Comparison of ENCODE assay signal across 1 cellular context in the genomic region with DNA sequence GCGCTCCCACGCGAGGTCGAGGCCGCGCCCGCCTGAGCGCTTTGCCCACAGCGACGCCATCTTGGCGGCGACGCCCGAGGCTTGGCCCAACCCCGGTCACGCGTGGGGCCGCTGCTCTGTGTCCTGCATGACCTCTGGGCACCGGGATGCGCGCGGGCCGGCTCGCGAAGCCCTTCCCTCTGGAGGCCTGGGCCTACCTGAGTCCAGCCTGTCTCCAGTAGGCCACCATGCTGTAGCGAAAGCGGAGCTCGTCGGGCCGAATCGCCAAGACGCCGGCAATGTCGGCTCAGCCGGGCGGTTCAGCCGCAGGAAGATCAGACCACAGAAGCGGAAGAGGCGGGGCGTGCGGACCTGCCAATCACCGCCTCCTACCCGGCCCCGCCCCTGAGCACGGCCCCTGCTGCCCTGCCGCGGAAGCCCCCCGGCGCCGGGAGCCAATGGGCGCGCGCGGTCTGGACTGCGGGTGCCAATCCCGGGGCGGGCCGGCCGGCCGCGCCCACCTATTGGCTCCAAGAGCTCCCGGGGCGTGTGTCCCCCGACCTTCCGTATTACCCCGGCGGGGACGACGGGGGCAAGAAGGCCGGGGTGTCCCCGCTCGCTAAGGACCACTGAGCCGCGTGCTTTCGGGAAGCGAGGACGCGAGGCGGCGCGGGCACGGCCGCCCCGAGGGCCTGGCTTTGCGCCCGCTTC.
A peak's percentile ranks its signal among the peaks of the same experiment; 100 is the strongest.
TF ChIP-seq lines count a peak whose summit lies in the region.

A gene (minus strand): TSS at position 313 of the 690 bp plus-strand sequence. CDS start 84 bp downstream, at position 229.

TF ChIP-seq in H1, 55 proteins besides CTCF, POLR2A, EP300 and RAD21:
- TF ChIP-seq CEBPB (IDR thresholded peaks at IDR 0.05; ENCODE audit: low read depth, low read length) (no peak), RNF2 (IDR thresholded peaks at IDR 0.05; ENCODE audit: borderline replicate concordance, low read depth, low read length, missing control alignments, poor library complexity, severe bottlenecking) (no peak), EZH2 (IDR thresholded peaks at IDR 0.05; ENCODE audit: low read depth, low read length, severe bottlenecking) (no peak), SRF (IDR thresholded peaks at IDR 0.05; ENCODE audit: low read depth, low read length) (no peak), TBP (IDR thresholded peaks at IDR 0.05; ENCODE audit: low read depth, low read length) (peak; percentile 59), RFX5 (IDR thresholded peaks at IDR 0.05; ENCODE audit: borderline replicate concordance, low read depth, low read length) (no peak), PHF8 (conservative IDR thresholded peaks at IDR 0.05; ENCODE audit: low read depth, low read length) (peak; percentile 95), SP2 (IDR thresholded peaks at IDR 0.05; ENCODE audit: low read length) (no peak), SIX5 (IDR thresholded peaks at IDR 0.05; ENCODE audit: low read depth, low read length) (no peak), POLR2AphosphoS5 (IDR thresholded peaks at IDR 0.05; ENCODE audit: low read depth, low read length) (peak; percentile 52), TAF1 (IDR thresholded peaks at IDR 0.05; ENCODE audit: low read depth, low read length) (peak; percentile 76), BACH1 (IDR thresholded peaks at IDR 0.05; ENCODE audit: low read length) (peak; percentile 61), KDM4A (IDR thresholded peaks at IDR 0.05; ENCODE audit: low read depth, low read length, severe bottlenecking) (peak; percentile 56), JUN (IDR thresholded peaks at IDR 0.05; ENCODE audit: low read depth, low read length) (no peak), POU5F1 (IDR thresholded peaks at IDR 0.05; ENCODE audit: low read depth, low read length) (no peak), RXRA (IDR thresholded peaks at IDR 0.05; ENCODE audit: insufficient read depth, low read depth, low read length) (no peak), GTF2F1 (IDR thresholded peaks at IDR 0.05; ENCODE audit: borderline replicate concordance, low read depth, low read length) (no peak), KDM5A (IDR thresholded peaks at IDR 0.05; ENCODE audit: low read length) (no peak), CBX8 (IDR thresholded peaks at IDR 0.05; ENCODE audit: borderline replicate concordance, low read depth, low read length) (no peak), NRF1 (IDR thresholded peaks at IDR 0.05; ENCODE audit: low read depth, low read length) (no peak), YY1 (IDR thresholded peaks at IDR 0.05; ENCODE audit: low read depth, low read length) (peak; percentile 84), HDAC2 (IDR thresholded peaks at IDR 0.05; ENCODE audit: borderline replicate concordance in 1 of 2, low read depth in 2 of 2, low read length in 2 of 2) (peak in 1 of 2 experiments; percentile 55; a peak in 3 of 4 replicates), NANOG (IDR thresholded peaks at IDR 0.05; ENCODE audit: insufficient read depth, low read depth, low read length, poor library complexity, severe bottlenecking) (no peak), TAF7 (optimal IDR thresholded peaks at IDR 0.05; ENCODE audit: borderline replicate concordance, low read depth, low read length) (no peak), ZNF274 (IDR thresholded peaks at IDR 0.05; ENCODE audit: borderline replicate concordance, extremely low read depth, low read length) (no peak), JUND (IDR thresholded peaks at IDR 0.05; ENCODE audit: low read length) (no peak), BRCA1 (IDR thresholded peaks at IDR 0.05; ENCODE audit: low read depth, low read length) (no peak), SUZ12 (IDR thresholded peaks at IDR 0.05; ENCODE audit: low read length) (no peak), FOSL1 (IDR thresholded peaks at IDR 0.05; ENCODE audit: insufficient read depth, low read depth, low read length) (no peak), GABPA (IDR thresholded peaks at IDR 0.05; ENCODE audit: borderline replicate concordance, insufficient read depth, low read length) (peak; percentile 60; the same call in 1 of the 2 replicates), CREB1 (IDR thresholded peaks at IDR 0.05) (no peak), RBBP5 (IDR thresholded peaks at IDR 0.05; ENCODE audit: borderline replicate concordance, low read depth, low read length) (0 out of 2 replicates have a peak, but pooled peaks have one; percentile 72), SIN3A (conservative IDR thresholded peaks at IDR 0.05 in 1 of 2, IDR thresholded peaks at IDR 0.05 in 1 of 2; ENCODE audit: low read depth in 1 of 2, low read length in 2 of 2) (no peak), ASH2L (IDR thresholded peaks at IDR 0.05; ENCODE audit: low read length) (peak; percentile 78), EGR1 (IDR thresholded peaks at IDR 0.05; ENCODE audit: borderline replicate concordance, low read depth, low read length) (no peak), SP4 (IDR thresholded peaks at IDR 0.05; ENCODE audit: low read length) (peak; percentile 78; the same call in 1 of the 2 replicates), SP1 (IDR thresholded peaks at IDR 0.05; ENCODE audit: low read depth, low read length) (peak; percentile 79; the same call in 1 of the 2 replicates)
- TF ChIP-seq, protein P1, sequence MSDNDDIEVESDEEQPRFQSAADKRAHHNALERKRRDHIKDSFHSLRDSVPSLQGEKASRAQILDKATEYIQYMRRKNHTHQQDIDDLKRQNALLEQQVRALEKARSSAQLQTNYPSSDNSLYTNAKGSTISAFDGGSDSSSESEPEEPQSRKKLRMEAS (IDR thresholded peaks at IDR 0.05), result peak; percentile 95
- TF ChIP-seq, protein P2, sequence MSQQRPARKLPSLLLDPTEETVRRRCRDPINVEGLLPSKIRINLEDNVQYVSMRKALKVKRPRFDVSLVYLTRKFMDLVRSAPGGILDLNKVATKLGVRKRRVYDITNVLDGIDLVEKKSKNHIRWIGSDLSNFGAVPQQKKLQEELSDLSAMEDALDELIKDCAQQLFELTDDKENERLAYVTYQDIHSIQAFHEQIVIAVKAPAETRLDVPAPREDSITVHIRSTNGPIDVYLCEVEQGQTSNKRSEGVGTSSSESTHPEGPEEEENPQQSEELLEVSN (IDR thresholded peaks at IDR 0.05), result peak; percentile 93
- TF ChIP-seq, protein P3, sequence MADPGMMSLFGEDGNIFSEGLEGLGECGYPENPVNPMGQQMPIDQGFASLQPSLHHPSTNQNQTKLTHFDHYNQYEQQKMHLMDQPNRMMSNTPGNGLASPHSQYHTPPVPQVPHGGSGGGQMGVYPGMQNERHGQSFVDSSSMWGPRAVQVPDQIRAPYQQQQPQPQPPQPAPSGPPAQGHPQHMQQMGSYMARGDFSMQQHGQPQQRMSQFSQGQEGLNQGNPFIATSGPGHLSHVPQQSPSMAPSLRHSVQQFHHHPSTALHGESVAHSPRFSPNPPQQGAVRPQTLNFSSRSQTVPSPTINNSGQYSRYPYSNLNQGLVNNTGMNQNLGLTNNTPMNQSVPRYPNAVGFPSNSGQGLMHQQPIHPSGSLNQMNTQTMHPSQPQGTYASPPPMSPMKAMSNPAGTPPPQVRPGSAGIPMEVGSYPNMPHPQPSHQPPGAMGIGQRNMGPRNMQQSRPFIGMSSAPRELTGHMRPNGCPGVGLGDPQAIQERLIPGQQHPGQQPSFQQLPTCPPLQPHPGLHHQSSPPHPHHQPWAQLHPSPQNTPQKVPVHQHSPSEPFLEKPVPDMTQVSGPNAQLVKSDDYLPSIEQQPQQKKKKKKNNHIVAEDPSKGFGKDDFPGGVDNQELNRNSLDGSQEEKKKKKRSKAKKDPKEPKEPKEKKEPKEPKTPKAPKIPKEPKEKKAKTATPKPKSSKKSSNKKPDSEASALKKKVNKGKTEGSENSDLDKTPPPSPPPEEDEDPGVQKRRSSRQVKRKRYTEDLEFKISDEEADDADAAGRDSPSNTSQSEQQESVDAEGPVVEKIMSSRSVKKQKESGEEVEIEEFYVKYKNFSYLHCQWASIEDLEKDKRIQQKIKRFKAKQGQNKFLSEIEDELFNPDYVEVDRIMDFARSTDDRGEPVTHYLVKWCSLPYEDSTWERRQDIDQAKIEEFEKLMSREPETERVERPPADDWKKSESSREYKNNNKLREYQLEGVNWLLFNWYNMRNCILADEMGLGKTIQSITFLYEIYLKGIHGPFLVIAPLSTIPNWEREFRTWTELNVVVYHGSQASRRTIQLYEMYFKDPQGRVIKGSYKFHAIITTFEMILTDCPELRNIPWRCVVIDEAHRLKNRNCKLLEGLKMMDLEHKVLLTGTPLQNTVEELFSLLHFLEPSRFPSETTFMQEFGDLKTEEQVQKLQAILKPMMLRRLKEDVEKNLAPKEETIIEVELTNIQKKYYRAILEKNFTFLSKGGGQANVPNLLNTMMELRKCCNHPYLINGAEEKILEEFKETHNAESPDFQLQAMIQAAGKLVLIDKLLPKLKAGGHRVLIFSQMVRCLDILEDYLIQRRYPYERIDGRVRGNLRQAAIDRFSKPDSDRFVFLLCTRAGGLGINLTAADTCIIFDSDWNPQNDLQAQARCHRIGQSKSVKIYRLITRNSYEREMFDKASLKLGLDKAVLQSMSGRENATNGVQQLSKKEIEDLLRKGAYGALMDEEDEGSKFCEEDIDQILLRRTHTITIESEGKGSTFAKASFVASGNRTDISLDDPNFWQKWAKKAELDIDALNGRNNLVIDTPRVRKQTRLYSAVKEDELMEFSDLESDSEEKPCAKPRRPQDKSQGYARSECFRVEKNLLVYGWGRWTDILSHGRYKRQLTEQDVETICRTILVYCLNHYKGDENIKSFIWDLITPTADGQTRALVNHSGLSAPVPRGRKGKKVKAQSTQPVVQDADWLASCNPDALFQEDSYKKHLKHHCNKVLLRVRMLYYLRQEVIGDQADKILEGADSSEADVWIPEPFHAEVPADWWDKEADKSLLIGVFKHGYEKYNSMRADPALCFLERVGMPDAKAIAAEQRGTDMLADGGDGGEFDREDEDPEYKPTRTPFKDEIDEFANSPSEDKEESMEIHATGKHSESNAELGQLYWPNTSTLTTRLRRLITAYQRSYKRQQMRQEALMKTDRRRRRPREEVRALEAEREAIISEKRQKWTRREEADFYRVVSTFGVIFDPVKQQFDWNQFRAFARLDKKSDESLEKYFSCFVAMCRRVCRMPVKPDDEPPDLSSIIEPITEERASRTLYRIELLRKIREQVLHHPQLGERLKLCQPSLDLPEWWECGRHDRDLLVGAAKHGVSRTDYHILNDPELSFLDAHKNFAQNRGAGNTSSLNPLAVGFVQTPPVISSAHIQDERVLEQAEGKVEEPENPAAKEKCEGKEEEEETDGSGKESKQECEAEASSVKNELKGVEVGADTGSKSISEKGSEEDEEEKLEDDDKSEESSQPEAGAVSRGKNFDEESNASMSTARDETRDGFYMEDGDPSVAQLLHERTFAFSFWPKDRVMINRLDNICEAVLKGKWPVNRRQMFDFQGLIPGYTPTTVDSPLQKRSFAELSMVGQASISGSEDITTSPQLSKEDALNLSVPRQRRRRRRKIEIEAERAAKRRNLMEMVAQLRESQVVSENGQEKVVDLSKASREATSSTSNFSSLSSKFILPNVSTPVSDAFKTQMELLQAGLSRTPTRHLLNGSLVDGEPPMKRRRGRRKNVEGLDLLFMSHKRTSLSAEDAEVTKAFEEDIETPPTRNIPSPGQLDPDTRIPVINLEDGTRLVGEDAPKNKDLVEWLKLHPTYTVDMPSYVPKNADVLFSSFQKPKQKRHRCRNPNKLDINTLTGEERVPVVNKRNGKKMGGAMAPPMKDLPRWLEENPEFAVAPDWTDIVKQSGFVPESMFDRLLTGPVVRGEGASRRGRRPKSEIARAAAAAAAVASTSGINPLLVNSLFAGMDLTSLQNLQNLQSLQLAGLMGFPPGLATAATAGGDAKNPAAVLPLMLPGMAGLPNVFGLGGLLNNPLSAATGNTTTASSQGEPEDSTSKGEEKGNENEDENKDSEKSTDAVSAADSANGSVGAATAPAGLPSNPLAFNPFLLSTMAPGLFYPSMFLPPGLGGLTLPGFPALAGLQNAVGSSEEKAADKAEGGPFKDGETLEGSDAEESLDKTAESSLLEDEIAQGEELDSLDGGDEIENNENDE (IDR thresholded peaks at IDR 0.05; ENCODE audit: insufficient replicate concordance, low read length), result no peak
- TF ChIP-seq, protein P4, sequence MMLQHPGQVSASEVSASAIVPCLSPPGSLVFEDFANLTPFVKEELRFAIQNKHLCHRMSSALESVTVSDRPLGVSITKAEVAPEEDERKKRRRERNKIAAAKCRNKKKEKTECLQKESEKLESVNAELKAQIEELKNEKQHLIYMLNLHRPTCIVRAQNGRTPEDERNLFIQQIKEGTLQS (IDR thresholded peaks at IDR 0.05; ENCODE audit: insufficient read depth, low read depth, low read length), result no peak
- TF ChIP-seq, protein P5, sequence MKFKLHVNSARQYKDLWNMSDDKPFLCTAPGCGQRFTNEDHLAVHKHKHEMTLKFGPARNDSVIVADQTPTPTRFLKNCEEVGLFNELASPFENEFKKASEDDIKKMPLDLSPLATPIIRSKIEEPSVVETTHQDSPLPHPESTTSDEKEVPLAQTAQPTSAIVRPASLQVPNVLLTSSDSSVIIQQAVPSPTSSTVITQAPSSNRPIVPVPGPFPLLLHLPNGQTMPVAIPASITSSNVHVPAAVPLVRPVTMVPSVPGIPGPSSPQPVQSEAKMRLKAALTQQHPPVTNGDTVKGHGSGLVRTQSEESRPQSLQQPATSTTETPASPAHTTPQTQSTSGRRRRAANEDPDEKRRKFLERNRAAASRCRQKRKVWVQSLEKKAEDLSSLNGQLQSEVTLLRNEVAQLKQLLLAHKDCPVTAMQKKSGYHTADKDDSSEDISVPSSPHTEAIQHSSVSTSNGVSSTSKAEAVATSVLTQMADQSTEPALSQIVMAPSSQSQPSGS (IDR thresholded peaks at IDR 0.05; ENCODE audit: low read length), result no peak
- TF ChIP-seq, protein P6, sequence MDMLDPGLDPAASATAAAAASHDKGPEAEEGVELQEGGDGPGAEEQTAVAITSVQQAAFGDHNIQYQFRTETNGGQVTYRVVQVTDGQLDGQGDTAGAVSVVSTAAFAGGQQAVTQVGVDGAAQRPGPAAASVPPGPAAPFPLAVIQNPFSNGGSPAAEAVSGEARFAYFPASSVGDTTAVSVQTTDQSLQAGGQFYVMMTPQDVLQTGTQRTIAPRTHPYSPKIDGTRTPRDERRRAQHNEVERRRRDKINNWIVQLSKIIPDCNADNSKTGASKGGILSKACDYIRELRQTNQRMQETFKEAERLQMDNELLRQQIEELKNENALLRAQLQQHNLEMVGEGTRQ (IDR thresholded peaks at IDR 0.05; ENCODE audit: low read length), result no peak
TF ChIP-seq in H1: peak in this region for 15.
